28 cellular contexts compared by ENCODE assay signal in the genomic region with DNA sequence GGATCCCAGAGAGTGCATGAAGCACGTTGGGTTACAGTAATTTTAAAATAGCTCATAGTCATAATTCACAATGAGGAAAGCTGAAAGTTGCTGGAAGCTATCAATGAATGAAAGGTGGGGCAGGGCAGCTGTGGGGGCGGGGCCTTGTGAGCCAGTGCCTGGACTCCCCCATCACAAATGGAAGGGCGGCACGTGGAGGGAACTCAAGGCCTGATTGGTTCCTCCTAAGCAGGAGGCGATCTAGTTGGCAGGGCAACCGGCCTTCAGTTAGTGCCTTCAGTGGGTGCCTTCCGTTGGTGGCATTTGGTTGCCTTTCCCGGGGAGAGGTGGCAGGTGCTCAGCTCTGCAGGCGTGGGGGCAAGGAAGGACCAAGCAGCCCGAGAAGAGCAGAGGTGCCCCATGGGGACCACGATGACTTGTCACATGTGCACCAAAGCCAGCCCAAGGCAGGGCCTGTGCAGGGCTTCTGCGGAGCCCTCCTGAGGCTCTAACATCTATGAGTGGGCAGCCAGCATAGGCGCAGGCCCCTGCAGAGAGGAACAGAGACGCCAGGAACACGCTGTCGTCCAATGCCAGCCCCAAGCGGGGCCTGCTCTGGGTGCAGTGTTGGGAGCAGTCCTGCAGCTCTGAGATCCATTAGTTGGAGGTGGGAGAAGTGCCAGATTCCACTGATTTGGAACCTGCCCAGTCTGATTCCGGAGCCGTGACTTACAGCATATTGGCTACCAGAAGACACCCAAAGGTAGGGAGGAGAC. TPM values are rescaled to one million over a fixed set of nuclear protein-coding genes. Genes with fewer than 3 reads are reported as not detected.
DNase-seq lines count a peak whose midpoint lies in the region; FAIRE-seq and TF ChIP-seq lines count a peak whose summit lies in the region.
"Had no signal": no experiment of that assay in that cellular context is flagged by ENCODE, and none has a peak within 500 bp of the region (broad histone marks: within the 10 kb centered on the region; RNA-seq: fewer than 3 reads in every experiment).

No MANE protein-coding gene starts in this region.

- H3F3A ChIP-seq in GM23248 (ENCODE audit: insufficient read depth), result no peaks in the 10 kb centered on the region

- no peak overlapping the region for H2BK20ac ChIP-seq in H1 (ENCODE audit: low read length)

- no peak overlapping the region for H2BK15ac ChIP-seq in H1 (ENCODE audit: low read length)

- H2AFZ ChIP-seq in H1 (ENCODE audit: low read length) (0 out of 2 replicates have a peak overlapping the region, but pooled peaks have one; percentile 32), GM23248 (no peak overlapping the region)
- H2AFZ ChIP-seq: PC-9 had no signal

- H4K20me1 ChIP-seq in H1 (replicated peaks in 1 of 2; ENCODE audit: control insufficient read depth in 1 of 2, insufficient read depth in 2 of 2, low read length in 2 of 2), result no peaks in the 10 kb centered on the region
- no peaks in the 10 kb centered on the region for H4K20me1 ChIP-seq in GM23248 (ENCODE audit: insufficient read depth)

- no peak for TF ChIP-seq POLR2A in H1 (IDR thresholded peaks at IDR 0.05; ENCODE audit: control extremely low read depth in 1 of 2, low read depth in 2 of 2, low read length in 2 of 2)
- no peak for TF ChIP-seq POLR2A in testis (IDR thresholded peaks at IDR 0.05)
- no peak for TF ChIP-seq POLR2A in esophagus muscularis mucosa (IDR thresholded peaks at IDR 0.05; ENCODE audit: low read depth)

- intact Hi-C loops in testis (cut with DNase I; ENCODE audit: low total_unique reads), result no loop called here
- intact Hi-C loops in esophagus muscularis mucosa (cut with DNase I), result no loop called here

- no peaks in the 10 kb centered on the region for H3K23me2 ChIP-seq in H1 (ENCODE audit: low read depth, low read length)

- no peak overlapping the region for H4K91ac ChIP-seq in H1 (replicated peaks; ENCODE audit: insufficient read length, low read length)

- no peaks in the 10 kb centered on the region for H3K79me1 ChIP-seq in H1 (ENCODE audit: low read depth, low read length)

- H3K4me2 ChIP-seq in H1 (ENCODE audit: insufficient read depth in 1 of 2, low read depth in 2 of 2, low read length in 2 of 2), result no peak overlapping the region
- H3K4me2 ChIP-seq in GM23248 (ENCODE audit: unreplicated experiment), result no peak overlapping the region
- H3K4me2 ChIP-seq: KMS-11, PC-9 had no signal

- TF ChIP-seq CTCF in H1 (IDR thresholded peaks at IDR 0.05; ENCODE audit: control extremely low read depth in 1 of 3, insufficient read depth in 1 of 3, low read depth in 1 of 3, low read length in 3 of 3), result no peak
- TF ChIP-seq CTCF in testis (IDR thresholded peaks at IDR 0.05), result no peak
- TF ChIP-seq CTCF in esophagus muscularis mucosa (IDR thresholded peaks at IDR 0.05), result no peak

- no peak overlapping the region for H3K23ac ChIP-seq in H1 (ENCODE audit: insufficient read length)

- peaks cover 0 to 2% (median 0%) of the 10 kb centered on the region in 4 experiments; a peak in 1 of 7 replicates for H3K4me1 ChIP-seq in H1 (replicated peaks in 1 of 4; ENCODE audit: control insufficient read depth in 3 of 4, insufficient read depth in 4 of 4, low read length in 3 of 4)
- no peaks in the 10 kb centered on the region for H3K4me1 ChIP-seq in testis
- no peaks in the 10 kb centered on the region for H3K4me1 ChIP-seq in GM23248 (ENCODE audit: insufficient read depth)
- H3K4me1 ChIP-seq in esophagus muscularis mucosa, result no peaks in the 10 kb centered on the region
- H3K4me1 ChIP-seq: Caco-2, HAP-1, SJSA1 had no signal

- FAIRE-seq in H1 (lab: Jason Lieb, UNC), result no peak
- FAIRE-seq: GM12892 had no signal

- no peak overlapping the region for H3K18ac ChIP-seq in H1 (ENCODE audit: extremely low read depth, low read length)

- in situ Hi-C loops in GM23248 (cut with MboI), result no loop called here

- H4K8ac ChIP-seq in H1 (ENCODE audit: extremely low read depth, insufficient read depth, low read length), result no peak overlapping the region

- no peak overlapping the region for H3K9ac ChIP-seq in H1 (replicated peaks in 1 of 4; ENCODE audit: extremely low read depth in 1 of 4, low read depth in 3 of 4, low read length in 3 of 4)
- no peak overlapping the region for H3K9ac ChIP-seq in GM23248
- H3K9ac ChIP-seq: KMS-11 had no signal

- H3K36me3 ChIP-seq in H1 (ENCODE audit: control insufficient read depth in 2 of 4, insufficient read depth in 4 of 4, low read length in 3 of 4) (no peaks in the 10 kb centered on the region), testis (ENCODE audit: low read depth, missing control alignments) (no peaks in the 10 kb centered on the region), GM23248 (ENCODE audit: low read depth) (no peaks in the 10 kb centered on the region), esophagus muscularis mucosa (no peaks in the 10 kb centered on the region)
- H3K36me3 ChIP-seq: HAP-1, SJSA1 had no signal

- DNase-seq in DMS 273 (lab: John Stamatoyannopoulos, UW; ENCODE audit: unreplicated experiment) (peak; percentile 39), DMS 273 treated with DMSO at 0.1 percent for 48 hours (lab: John Stamatoyannopoulos, UW) (no peak), NCI-H146 treated with DMSO at 0.1 percent for 48 hours (lab: John Stamatoyannopoulos, UW; ENCODE audit: unreplicated experiment) (peak; percentile 33), H1 (ENCODE audit: low read depth in 1 of 2, low spot score in 2 of 2) (no peak), testis (peak; percentile 58), GM23248 (no peak), esophagus muscularis mucosa (ENCODE audit: extremely low spot score) (no peak), NCI-H2107 (lab: John Stamatoyannopoulos, UW) (no peak)
- DNase-seq: Caco-2; CD8-positive, alpha-beta T cell; EL; GDM1; HFFc6; MM.1S; NCI-H1048; NCI-H1417; NCI-H187; NCI-H2081 treated with DMSO at 0.1 percent for 48 hours; NCI-H524; NCI-H774; PC-9; T-cell had no signal

- H2BK5ac ChIP-seq in H1 (ENCODE audit: low read depth, low read length), result no peak overlapping the region

- no peak overlapping the region for H3K56ac ChIP-seq in H1 (replicated peaks; ENCODE audit: insufficient read length, low read depth, low read length)

- TF ChIP-seq RAD21 in H1 (IDR thresholded peaks at IDR 0.05 in 1 of 2, conservative IDR thresholded peaks at IDR 0.05 in 1 of 2; ENCODE audit: low read depth in 2 of 2, low read length in 2 of 2), result no peak

- H2AK5ac ChIP-seq in H1 (ENCODE audit: low read depth, low read length), result no peak overlapping the region

- POLR2A ChIA-PET in H1 (lab: Charles Lee; ENCODE audit: partially characterized antibody), result no interaction called here

- H3K9me2 ChIP-seq in GM23248 (ENCODE audit: insufficient read depth), result no peaks in the 10 kb centered on the region

- no peaks in the 10 kb centered on the region for H3K27me3 ChIP-seq in H1 (replicated peaks in 1 of 4; ENCODE audit: control insufficient read depth in 3 of 4, extremely low read depth in 1 of 4, insufficient read depth in 3 of 4, low read length in 3 of 4)
- H3K27me3 ChIP-seq in testis, result no peaks in the 10 kb centered on the region
- 0 out of 2 replicates have a peak, but pooled peaks cover 3% of the 10 kb centered on the region for H3K27me3 ChIP-seq in GM23248 (replicated peaks; ENCODE audit: insufficient read depth)
- no peaks in the 10 kb centered on the region for H3K27me3 ChIP-seq in esophagus muscularis mucosa
- H3K27me3 ChIP-seq: SJSA1 had no signal

- H3K14ac ChIP-seq in H1 (ENCODE audit: insufficient read length), result no peak overlapping the region

- CTCF ChIA-PET in H1 (lab: Charles Lee; ENCODE audit: partially characterized antibody), result interaction anchor here (1.3 to 2.3 kb wide), 2 partner anchors 10 to 82 kb away, joined by 3 to 8 read pairs; no protein-coding TSS in a partner anchor

- H3K4me3 ChIP-seq in H1 (ENCODE audit: extremely low read depth in 1 of 4, insufficient read depth in 2 of 4, low read depth in 3 of 4, low read length in 4 of 4) (no peak overlapping the region), testis (peak overlapping the region in 1 of 2 donors; percentile 7), GM23248 (no peak overlapping the region), esophagus muscularis mucosa (no peak overlapping the region)
- H3K4me3 ChIP-seq: HAP-1, PC-9, SJSA1 had no signal

- H3K27ac ChIP-seq in H1 (ENCODE audit: low read depth, low read length), result no peak overlapping the region
- H3K27ac ChIP-seq in testis, result no peak overlapping the region
- no peak overlapping the region for H3K27ac ChIP-seq in GM23248
- no peak overlapping the region for H3K27ac ChIP-seq in esophagus muscularis mucosa (replicated peaks in 1 of 4)
- H3K27ac ChIP-seq: 22Rv1, C4-2B, KMS-11, PC-9, SJSA1 had no signal

- H2BK120ac ChIP-seq in H1 (replicated peaks; ENCODE audit: low read depth, low read length), result no peak overlapping the region

- H3K9me3 ChIP-seq in H1 (ENCODE audit: insufficient read depth in 2 of 2, low read depth in 1 of 2, low read length in 1 of 2) (no peaks in the 10 kb centered on the region), testis (no peaks in the 10 kb centered on the region), GM23248 (ENCODE audit: low read depth) (no peaks in the 10 kb centered on the region), esophagus muscularis mucosa (no peaks in the 10 kb centered on the region)
- H3K9me3 ChIP-seq: Caco-2, HAP-1, SJSA1 had no signal

- TF ChIP-seq EP300 in H1 (IDR thresholded peaks at IDR 0.05; ENCODE audit: borderline replicate concordance in 1 of 2, low read depth in 2 of 2, low read length in 2 of 2) (no peak), esophagus muscularis mucosa (IDR thresholded peaks at IDR 0.05) (no peak)

- no peak overlapping the region for H3K4ac ChIP-seq in H1 (replicated peaks; ENCODE audit: insufficient read length, low read depth, low read length)

- H3K79me2 ChIP-seq in H1 (ENCODE audit: control insufficient read depth in 1 of 2, insufficient read depth in 2 of 2, low read length in 2 of 2) (no peaks in the 10 kb centered on the region), GM23248 (ENCODE audit: insufficient read depth) (no peaks in the 10 kb centered on the region)

- no peak overlapping the region for H2BK12ac ChIP-seq in H1 (ENCODE audit: low read depth, low read length)

- WGBS in H1 (ENCODE audit: extremely low coverage in 1 of 2, insufficient coverage in 1 of 2, insufficient read length in 1 of 2, insufficient replicate concordance in 2 of 2, low coverage in 1 of 2, low lambda C conversion rate in 2 of 2, missing lambda C conversion rate in 1 of 2), 2 experiments, result 88% methylated on average over 19 of the region's 19 CpGs; no CpG with 5 or more reads in 1 of the 2 experiments
- 38 to 67% methylated on average over 10 to 19 of the region's 19 CpGs for WGBS in testis, 2 donors
- WGBS in GM23248 (ENCODE audit: low coverage in 1 of 2, low lambda C conversion rate in 2 of 2, missing lambda C conversion rate in 2 of 2), 2 experiments, result 52 to 54% methylated on average over 18 to 19 of the region's 19 CpGs
- WGBS in esophagus muscularis mucosa, result 70% methylated on average over 13 of the region's 19 CpGs

- no peak overlapping the region for H4K5ac ChIP-seq in H1 (ENCODE audit: insufficient read length, low read depth, low read length)

RNA-seq across cellular contexts. Expression of a gene that starts 59.8 kb away (rescaled TPM):
- total RNA-seq in H1 (2021; fragmentation: NEBNext Ultra II Directional; extraction: Animal tissue kit (Norgen Biotek cat#: 25700)), result 18.2 and 21.3 TPM in 2 replicates
- 14.3 and 26.0 TPM in 2 replicates for polyA plus RNA-seq in H1 (2011; rRNA removed)
- 16.5 TPM for polyA plus RNA-seq in H1 (2011; cell fraction: cytosol; rRNA removed)
- polyA plus RNA-seq in H1 (2011; cell fraction: nucleus; rRNA removed), result 16.6 TPM
- polyA plus RNA-seq in H1 (2012, experiment 1 of 2), result 11.1 to 15.8 TPM (median 12.7 TPM) in 4 replicates
- polyA plus RNA-seq in H1 (2012, experiment 2 of 2), result 4.0 TPM
- polyA plus RNA-seq in H1 (2013, experiment 1 of 2), result 12.6 TPM
- polyA plus RNA-seq in H1 (2013, experiment 2 of 2), result 12.1 TPM
- polyA minus RNA-seq in H1 (2011; rRNA and poly(A)+ RNA removed), result 20.6 and 29.8 TPM in 2 replicates
- 5.3 TPM for polyA minus RNA-seq in H1 (2011; cell fraction: cytosol; rRNA and poly(A)+ RNA removed)
- polyA minus RNA-seq in H1 (2011; cell fraction: nucleus; rRNA and poly(A)+ RNA removed), result 13.6 TPM
- total RNA-seq in testis, result 1 to 10 TPM; 8.9 to 9.6 TPM
- polyA plus RNA-seq in testis (ENCODE audit: insufficient read depth, low read depth, low replicate concordance), result 10.1 TPM
- 4.0 and 5.1 TPM in 2 replicates for total RNA-seq in GM23248 (2014; rRNA removed; shearing (Covaris generic))
- 7.2 and 7.3 TPM in 2 replicates for polyA plus RNA-seq in GM23248 (2016; fragmentation: Nextera tagmentation; extraction: Ambion mirVana)
- total RNA-seq in esophagus muscularis mucosa, result 1 to 10 TPM; 1.7 to 5.0 (median 3.3) TPM

Comparison
In these comparisons a context has a peak if more than half of its experiments do, and no peak if none do; other contexts are left out.
1. DNase-seq: peak in DMS 273 (single experiment), NCI-H146 treated with DMSO at 0.1 percent for 48 hours (single experiment) and testis (single experiment); none in DMS 273 treated with DMSO at 0.1 percent for 48 hours (single experiment), H1 (0 of 2), GM23248 (single experiment), esophagus muscularis mucosa (single experiment) and NCI-H2107 (single experiment).